ENCODE assay signal across 28 cellular contexts in genomic region chr5:135295852-135296251, GRCh38.
"Had no signal": no experiment of that assay in that cellular context is flagged by ENCODE, and none has a peak within 500 bp of the region (broad histone marks: within the 10 kb centered on the region; RNA-seq: fewer than 3 reads in every experiment).

No MANE protein-coding gene starts in this region.

- H3K9me3 Mint-ChIP-seq: activated CD4-positive, alpha-beta memory T cell treated with anti-CD3 and anti-CD28 coated beads for 36 hours; activated T-helper 1 cell treated with anti-CD3 and anti-CD28 coated beads, Interleukin-12 subunit alpha, Interleukin-12 subunit beta, Interleukin-2, Interleukin-4 antibody, amounts not matched to agents 30 ng/mL and 10 ng/mL and 1 ng/mL, durations not matched to agents 14 hours and 24 hours and 36 hours had no signal

- H3K4me3 ChIP-seq: adrenal gland, body of pancreas, colonic mucosa had no signal

- H3K4me1 Mint-ChIP-seq: activated CD4-positive, alpha-beta T cell treated with anti-CD3 and anti-CD28 coated beads for 36 hours; activated CD8-positive, alpha-beta memory T cell treated with anti-CD3 and anti-CD28 coated beads, Interleukin-2, amount 10 ng/mL, durations not matched to agents 7 days and 5 days had no signal

- H3K27ac Mint-ChIP-seq: activated CD4-positive, alpha-beta memory T cell treated with anti-CD3 and anti-CD28 coated beads for 36 hours; activated CD4-positive, alpha-beta T cell treated with anti-CD3 and anti-CD28 coated beads for 36 hours; activated CD4-positive, alpha-beta T cell treated with anti-CD3 and anti-CD28 coated beads, Interleukin-2, amount 10 ng/mL, durations not matched to agents 24 days and 14 days; activated CD8-positive, alpha-beta memory T cell treated with anti-CD3 and anti-CD28 coated beads, Interleukin-2, amount 10 ng/mL, durations not matched to agents 7 days and 5 days; activated CD8-positive, alpha-beta T cell treated with anti-CD3 and anti-CD28 coated beads, Interleukin-2, amount 10 ng/mL, durations not matched to agents 7 days and 5 days; activated naive CD8-positive, alpha-beta T cell; activated T-helper 1 cell treated with anti-CD3 and anti-CD28 coated beads, Interleukin-12 subunit alpha, Interleukin-12 subunit beta, Interleukin-2, Interleukin-4 antibody, amounts not matched to agents 30 ng/mL and 10 ng/mL and 1 ng/mL, durations not matched to agents 14 hours and 24 hours and 36 hours had no signal

- H3K4me3 Mint-ChIP-seq: activated CD4-positive, alpha-beta memory T cell treated with anti-CD3 and anti-CD28 coated beads for 36 hours; activated CD4-positive, alpha-beta T cell treated with anti-CD3 and anti-CD28 coated beads for 36 hours; activated CD4-positive, alpha-beta T cell treated with anti-CD3 and anti-CD28 coated beads, Interleukin-2, amount 10 ng/mL, durations not matched to agents 24 days and 14 days; activated CD8-positive, alpha-beta memory T cell treated with anti-CD3 and anti-CD28 coated beads, Interleukin-2, amount 10 ng/mL, durations not matched to agents 7 days and 5 days; activated CD8-positive, alpha-beta T cell treated with anti-CD3 and anti-CD28 coated beads, Interleukin-2, amount 10 ng/mL, durations not matched to agents 7 days and 5 days; activated naive CD8-positive, alpha-beta T cell; activated T-helper 1 cell treated with anti-CD3 and anti-CD28 coated beads, Interleukin-12 subunit alpha, Interleukin-12 subunit beta, Interleukin-2, Interleukin-4 antibody, amounts not matched to agents 30 ng/mL and 10 ng/mL and 1 ng/mL, durations not matched to agents 14 hours and 24 hours and 36 hours had no signal

- FAIRE-seq: endometrium, endothelial cell of umbilical vein, frontal cortex had no signal

- ATAC-seq: activated CD4-positive, alpha-beta T cell treated with anti-CD3 and anti-CD28 coated beads for 36 hours; activated CD8-positive, alpha-beta memory T cell treated with anti-CD3 and anti-CD28 coated beads, Interleukin-2, amount 10 ng/mL, durations not matched to agents 7 days and 5 days; activated CD8-positive, alpha-beta T cell treated with anti-CD3 and anti-CD28 coated beads, Interleukin-2, amount 10 ng/mL, durations not matched to agents 7 days and 5 days; body of pancreas had no signal

- H3K36me3 Mint-ChIP-seq: activated CD4-positive, alpha-beta memory T cell treated with anti-CD3 and anti-CD28 coated beads for 36 hours; activated CD8-positive, alpha-beta memory T cell treated with anti-CD3 and anti-CD28 coated beads, Interleukin-2, amount 10 ng/mL, durations not matched to agents 7 days and 5 days had no signal

- H3K9me3 ChIP-seq: adrenal gland, body of pancreas, colonic mucosa had no signal

- DNase-seq: activated CD4-positive, alpha-beta memory T cell treated with anti-CD3 and anti-CD28 coated beads for 36 hours; activated CD4-positive, alpha-beta T cell treated with anti-CD3 and anti-CD28 coated beads for 36 hours; activated CD4-positive, alpha-beta T cell treated with anti-CD3 and anti-CD28 coated beads, Interleukin-2, amount 10 ng/mL, durations not matched to agents 24 days and 14 days; activated CD4-positive, CD25-positive, alpha-beta regulatory T cell; activated CD4-positive, CD25-positive, alpha-beta regulatory T cell treated with anti-CD3 and anti-CD28 coated beads, Interleukin-2, amount 50 U/mL, for 72 hours; activated CD8-positive, alpha-beta memory T cell treated with anti-CD3 and anti-CD28 coated beads, Interleukin-2, amount 10 ng/mL, durations not matched to agents 7 days and 5 days; activated CD8-positive, alpha-beta memory T cell treated with anti-CD3 and anti-CD28 coated beads, Interleukin-2, amount 50 U/mL, for 4 hours; activated CD8-positive, alpha-beta T cell treated with anti-CD3 and anti-CD28 coated beads, Interleukin-2, amount 10 ng/mL, durations not matched to agents 7 days and 5 days; activated gamma-delta T cell; activated naive CD4-positive, alpha-beta T cell treated with anti-CD3 and anti-CD28 coated beads, Interleukin-2, amount 50 U/mL, for 16 hours; activated naive CD4-positive, alpha-beta T cell treated with Interleukin-2 at 50 U/mL for 16 hours; activated T-cell treated with anti-CD3 and anti-CD28 coated beads, Interleukin-2, amount 50 U/mL, for 1 hour; activated T-cell treated with anti-CD3 and anti-CD28 coated beads, Interleukin-2, amount 50 U/mL, for 48 hours; adrenal gland; amygdala; aorta; body of pancreas; caudate nucleus; colonic mucosa; effector CD8-positive, alpha-beta T cell; head of caudate nucleus; T-helper 2 cell had no signal

- H3K27ac ChIP-seq: adrenal gland, body of pancreas, colonic mucosa, epithelial cell of prostate had no signal

- H3K4me1 ChIP-seq: adrenal gland, body of pancreas, colonic mucosa had no signal

- H3K36me3 ChIP-seq: adrenal gland, colonic mucosa had no signal

- H3K27me3 ChIP-seq: adrenal gland, body of pancreas, colonic mucosa had no signal
